ENCODE assay signal across 20 cellular contexts in genomic region chr16:19766554-19766884, GRCh38.
"Had no signal": no experiment of that assay in that cellular context is flagged by ENCODE, and none has a peak within 500 bp of the region (broad histone marks: within the 10 kb centered on the region; RNA-seq: fewer than 3 reads in every experiment).

No MANE protein-coding gene starts in this region.

- H3K4me3 ChIP-seq: esophagus muscularis mucosa, gastroesophageal sphincter, lung, sigmoid colon, tibial nerve, vagina had no signal

- H3K4me1 ChIP-seq: parathyroid adenoma had no signal

- H3K27me3 ChIP-seq: esophagus muscularis mucosa, gastroesophageal sphincter, sigmoid colon, tibial nerve, vagina had no signal

- DNase-seq: activated B cell treated with CpG ODN at 0.5 μM for 24 hours; activated CD4-positive, alpha-beta memory T cell treated with anti-CD3 and anti-CD28 coated beads for 36 hours; activated CD4-positive, alpha-beta T cell treated with anti-CD3 and anti-CD28 coated beads for 4 hours; activated naive CD4-positive, alpha-beta T cell; activated naive CD8-positive, alpha-beta T cell treated with anti-CD3 and anti-CD28 coated beads for 36 hours; amniotic stem cell; cortex of kidney; effector CD8-positive, alpha-beta T cell; immature natural killer cell; stimulated activated naive B cell treated with anti-CD40 and anti-IgM and Interleukin-4, amounts not matched to agents 10 μg/mL and 1 μg/mL and 100 μg/mL, for 72 hours; T-helper 1 cell; T-helper 9 cell had no signal

- H2AFZ ChIP-seq: parathyroid adenoma had no signal

- H3K9me3 ChIP-seq: esophagus muscularis mucosa, gastroesophageal sphincter, sigmoid colon, vagina had no signal

- ATAC-seq: activated T-helper 17 cell treated with anti-CD3 and anti-CD28 coated beads, Interleukin-2, amount 50 U/mL, for 72 hours; stimulated activated naive B cell treated with anti-CD40 and anti-IgM and Interleukin-4, amounts not matched to agents 10 μg/mL and 1 μg/mL and 100 μg/mL, for 72 hours had no signal

- H3K36me3 ChIP-seq: esophagus muscularis mucosa, gastroesophageal sphincter, sigmoid colon, vagina had no signal

- H3K9ac ChIP-seq: parathyroid adenoma had no signal

- H3K27ac ChIP-seq: esophagus muscularis mucosa, parathyroid adenoma, vagina had no signal
